In genomic region chr7:22502104-22502503, GRCh38 we compare ENCODE assay signal across 3 cellular contexts. TPM values are rescaled to one million over a fixed set of nuclear protein-coding genes. Genes with fewer than 3 reads are reported as not detected.
"Had no signal": no experiment of that assay in that cellular context is flagged by ENCODE, and none has a peak within 500 bp of the region (broad histone marks: within the 10 kb centered on the region; RNA-seq: fewer than 3 reads in every experiment).

No MANE protein-coding gene starts in this region.

RNA-seq across cellular contexts. Expression of gene STEAP1B, which starts 2.1 kb away (rescaled TPM):
- total RNA-seq: activated CD4-positive, alpha-beta memory T cell treated with anti-CD3 and anti-CD28 coated beads for 36 hours; activated naive CD4-positive, alpha-beta T cell treated with anti-CD3 and anti-CD28 coated beads, Interleukin-2, amount 50 U/mL, for 72 hours; Peyer's patch had no signal
